In the genomic region with DNA sequence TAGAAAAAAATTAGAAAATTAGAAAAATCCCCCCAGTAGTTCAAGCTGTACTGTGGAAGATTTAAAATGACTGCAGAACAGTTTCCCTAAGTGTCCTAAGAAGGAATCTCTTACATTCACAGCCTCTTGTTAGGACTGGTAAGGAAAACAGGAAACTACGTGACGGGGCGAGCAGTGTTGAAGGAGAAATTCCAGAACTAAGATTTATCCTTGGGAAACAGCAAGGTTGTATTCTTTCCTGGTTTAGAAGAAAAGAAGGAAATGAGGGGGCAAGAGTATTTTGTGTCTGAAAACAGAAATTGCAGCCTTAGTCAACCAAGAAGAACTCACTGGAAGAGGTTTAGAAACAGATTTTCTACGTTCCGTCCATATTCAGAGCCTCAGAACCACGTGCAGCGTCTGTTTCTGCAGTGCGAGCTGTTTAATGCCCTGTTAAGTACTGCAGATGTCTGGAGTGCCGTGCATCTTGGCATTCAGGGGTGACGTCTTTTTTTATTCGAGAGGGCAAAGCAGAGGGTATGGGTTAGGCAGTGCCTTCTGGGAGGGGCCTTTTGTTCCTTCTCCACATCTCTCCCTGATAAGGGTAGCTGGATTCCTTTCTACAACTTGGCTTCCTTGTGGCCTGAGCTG, we compare ENCODE assay signal across 19 cellular contexts.
DNase-seq lines count a peak whose midpoint lies in the region; ATAC-seq and TF ChIP-seq lines count a peak whose summit lies in the region.
"Had no signal": no experiment of that assay in that cellular context is flagged by ENCODE, and none has a peak within 500 bp of the region (broad histone marks: within the 10 kb centered on the region; RNA-seq: fewer than 3 reads in every experiment).

No MANE protein-coding gene starts in this region.

- H4K8ac ChIP-seq in H9 (replicated peaks; ENCODE audit: insufficient read length, low read depth, low read length) (no peak overlapping the region), trophoblast cell (ENCODE audit: low read depth, low read length) (no peak overlapping the region)

- H2BK12ac ChIP-seq in H9 (ENCODE audit: insufficient read length, low read depth, low read length) (no peak overlapping the region), trophoblast cell (ENCODE audit: low read length) (no peak overlapping the region)

- no peak overlapping the region for H2BK15ac ChIP-seq in H9 (ENCODE audit: low read depth, low read length)

- H4K12ac ChIP-seq in trophoblast cell (ENCODE audit: low read depth, low read length), result no peak overlapping the region

- H3K14ac ChIP-seq in H9 (ENCODE audit: insufficient read depth, low read length), result no peak overlapping the region
- H3K14ac ChIP-seq in trophoblast cell (ENCODE audit: low read length), result no peak overlapping the region

- no peak overlapping the region for H3K56ac ChIP-seq in H9 (ENCODE audit: insufficient read length, low read depth, low read length)

- H3K4me1 ChIP-seq in H9 (ENCODE audit: insufficient read depth, low read length) (no peaks in the 10 kb centered on the region), rectal smooth muscle tissue (ENCODE audit: control insufficient read depth, insufficient read depth, low read length) (peaks cover 17% of the 10 kb centered on the region), trophoblast cell (ENCODE audit: control insufficient read depth in 1 of 2, insufficient read depth in 2 of 2, low read length in 2 of 2) (peaks cover 3 to 4% of the 10 kb centered on the region in 2 experiments)
- H3K4me1 ChIP-seq: body of pancreas had no signal

- H3K9ac ChIP-seq in H9 (ENCODE audit: extremely low read depth, insufficient read length, low read length), result no peak overlapping the region
- H3K9ac ChIP-seq in rectal smooth muscle tissue (ENCODE audit: low read length), result no peak overlapping the region
- no peak overlapping the region for H3K9ac ChIP-seq in trophoblast cell (ENCODE audit: low read length)
- H3K9ac ChIP-seq: SK-N-SH had no signal

- intact Hi-C loops in left colon (cut with DNase I, micrococcal nuclease), result no loop called here

- no peak overlapping the region for H2BK20ac ChIP-seq in H9 (ENCODE audit: low read depth, low read length, poor library complexity, severe bottlenecking)

- DNase-seq in H9, result no peak
- no peak for DNase-seq in left colon
- DNase-seq in Ammon's horn (ENCODE audit: low spot score), result no peak
- no peak for DNase-seq in trophoblast cell
- DNase-seq in DMS53 (lab: John Stamatoyannopoulos, UW), result no peak
- no peak for DNase-seq in HT-29 (ENCODE audit: low spot score)
- DNase-seq: activated CD4-positive, alpha-beta T cell treated with anti-CD3 and anti-CD28 coated beads for 4 hours; activated CD8-positive, alpha-beta memory T cell treated with anti-CD3 and anti-CD28 coated beads, Interleukin-2, amount 50 U/mL, for 48 hours; activated naive CD4-positive, alpha-beta T cell treated with Interleukin-2 at 50 U/mL for 16 hours; body of pancreas; CD4-positive, alpha-beta T cell; DND-41; KBM-7; NCI-H1105 treated with DMSO at 0.1 percent for 48 hours; PC-9; stimulated activated naive CD4-positive, alpha-beta T cell treated with Interleukin-2 at 50 U/mL for 16 hours had no signal

- no peak overlapping the region for H3T11ph ChIP-seq in H9 (ENCODE audit: low read length)

- H3K27ac Mint-ChIP-seq in H9 (peak overlapping the region; percentile 16 to 63 (median 48); a peak in 3 of 7 replicates), brain (peak overlapping the region; percentile 57 to 92 (median 88))
- H3K27ac Mint-ChIP-seq: CD4-positive, alpha-beta T cell had no signal

- no peaks in the 10 kb centered on the region for H3K27me3 ChIP-seq in H9 (ENCODE audit: insufficient read depth, low read length)
- H3K27me3 ChIP-seq in rectal smooth muscle tissue (ENCODE audit: control insufficient read depth, insufficient read depth, low read length), result no peaks in the 10 kb centered on the region
- no peaks in the 10 kb centered on the region for H3K27me3 ChIP-seq in trophoblast cell (ENCODE audit: insufficient read depth, low read length)
- H3K27me3 ChIP-seq: body of pancreas had no signal

- TF ChIP-seq CTCF in H9 (conservative IDR thresholded peaks at IDR 0.05), result no peak
- no peak for TF ChIP-seq CTCF in brain (conservative IDR thresholded peaks at IDR 0.05)

- no peaks in the 10 kb centered on the region for H3K23me2 ChIP-seq in H9 (ENCODE audit: insufficient read length, low read depth, low read length, poor library complexity, severe bottlenecking)

- H3K27me3 Mint-ChIP-seq in H9 (ENCODE audit: low read depth) (no peaks in the 10 kb centered on the region), brain (no peaks in the 10 kb centered on the region)
- H3K27me3 Mint-ChIP-seq: CD4-positive, alpha-beta T cell had no signal

- WGBS in H9 (ENCODE audit: extremely low coverage, insufficient read length, low lambda C conversion rate), result no CpG with 5 or more reads among the region's 11 CpGs
- no CpG with 5 or more reads among the region's 11 CpGs for WGBS in trophoblast cell (ENCODE audit: extremely low coverage, insufficient coverage, insufficient read length)

- peaks cover 12% of the 10 kb centered on the region for H3K36me3 ChIP-seq in rectal smooth muscle tissue (ENCODE audit: control insufficient read depth, insufficient read depth, low read length)
- H3K36me3 ChIP-seq in trophoblast cell (ENCODE audit: control insufficient read depth in 1 of 2, insufficient read depth in 2 of 2, low read length in 2 of 2), result peaks cover 44 to 52% of the 10 kb centered on the region in 2 experiments

- H3K4me2 ChIP-seq in H9 (ENCODE audit: insufficient read depth, insufficient read length, low read length) (no peak overlapping the region), trophoblast cell (ENCODE audit: low read length) (no peak overlapping the region)
- H3K4me2 ChIP-seq: PC-9, SK-N-SH had no signal

- H3K9me3 Mint-ChIP-seq in H9 (no peaks in the 10 kb centered on the region), brain (no peaks in the 10 kb centered on the region)
- H3K9me3 Mint-ChIP-seq: CD4-positive, alpha-beta T cell had no signal

- peak; percentile 12 for ATAC-seq in left colon
- ATAC-seq: body of pancreas had no signal

- H3K4me3 ChIP-seq in rectal smooth muscle tissue (ENCODE audit: low read length) (no peak overlapping the region), trophoblast cell (ENCODE audit: low read depth, low read length) (no peak overlapping the region)
- H3K4me3 ChIP-seq: body of pancreas, PC-9 had no signal

- no peak overlapping the region for H3K18ac ChIP-seq in H9 (ENCODE audit: insufficient read length, low read depth, low read length)
- H3K18ac ChIP-seq in trophoblast cell (ENCODE audit: low read length), result no peak overlapping the region

- H2BK120ac ChIP-seq in H9 (ENCODE audit: low read depth, low read length, poor library complexity, severe bottlenecking) (no peak overlapping the region), trophoblast cell (ENCODE audit: insufficient read depth, low read length, poor library complexity) (no peak overlapping the region)

- H2AFZ ChIP-seq in H9 (ENCODE audit: low read length) (no peak overlapping the region), trophoblast cell (ENCODE audit: insufficient read depth, low read length, poor library complexity) (no peak overlapping the region)
- H2AFZ ChIP-seq: PC-9 had no signal

- H3K23ac ChIP-seq in H9 (ENCODE audit: insufficient read length, low read depth, low read length) (no peak overlapping the region), trophoblast cell (ENCODE audit: low read length) (no peak overlapping the region)

- H2AK5ac ChIP-seq in H9 (ENCODE audit: insufficient read length, low read length) (no peak overlapping the region), trophoblast cell (ENCODE audit: low read length) (no peak overlapping the region)

- H3K9me3 ChIP-seq in H9 (ENCODE audit: control insufficient read depth, low read depth, low read length) (no peaks in the 10 kb centered on the region), trophoblast cell (ENCODE audit: insufficient read depth, low read depth, low read length) (no peaks in the 10 kb centered on the region)
- H3K9me3 ChIP-seq: body of pancreas, SK-N-SH had no signal

- no peak overlapping the region for H4K5ac ChIP-seq in H9 (ENCODE audit: insufficient read length, low read depth, low read length)

- H3K4me3 Mint-ChIP-seq in H9 (no peak overlapping the region), brain (peak overlapping the region in 1 of 5 experiments; percentile 27)
- H3K4me3 Mint-ChIP-seq: CD4-positive, alpha-beta T cell had no signal

- no peaks in the 10 kb centered on the region for H3K79me1 ChIP-seq in H9 (ENCODE audit: insufficient read depth, low read depth, low read length, poor library complexity, severe bottlenecking)
- H3K79me1 ChIP-seq in trophoblast cell (ENCODE audit: low read length), result no peaks in the 10 kb centered on the region

- H4K91ac ChIP-seq in H9 (ENCODE audit: insufficient read length, low read depth, low read length), result no peak overlapping the region
- no peak overlapping the region for H4K91ac ChIP-seq in trophoblast cell (ENCODE audit: low read depth, low read length)

- H3K36me3 Mint-ChIP-seq in H9 (ENCODE audit: insufficient read depth in 1 of 3, low read depth in 3 of 3) (peaks cover 5 to 84% (median 32%) of the 10 kb centered on the region in 3 experiments; a peak in 6 of 7 replicates), brain (peaks cover 48% of the 10 kb centered on the region)

- no peak overlapping the region for H2BK5ac ChIP-seq in H9 (ENCODE audit: insufficient read length, low read length)
- no peak overlapping the region for H2BK5ac ChIP-seq in trophoblast cell (ENCODE audit: low read depth, low read length, poor library complexity)

- 0 out of 4 replicates have a peak, but pooled peaks cover 0 to 2% of the 10 kb centered on the region in 2 experiments for H3K4me1 Mint-ChIP-seq in H9
- peaks cover 51% of the 10 kb centered on the region for H3K4me1 Mint-ChIP-seq in brain

- H3K4ac ChIP-seq in H9 (ENCODE audit: low read depth, low read length) (no peak overlapping the region), trophoblast cell (ENCODE audit: low read depth, low read length) (no peak overlapping the region)

- H3K79me2 ChIP-seq in H9 (ENCODE audit: insufficient read depth, low read length) (no peaks in the 10 kb centered on the region), trophoblast cell (ENCODE audit: control insufficient read depth, insufficient read depth, low read length, poor library complexity) (no peaks in the 10 kb centered on the region)

- H3K27ac ChIP-seq in H9 (ENCODE audit: insufficient read length, low read depth, low read length), result no peak overlapping the region
- H3K27ac ChIP-seq in rectal smooth muscle tissue (ENCODE audit: low read depth, low read length), result peak overlapping the region; percentile 60
- H3K27ac ChIP-seq in trophoblast cell (ENCODE audit: low read depth, low read length), result no peak overlapping the region
- H3K27ac ChIP-seq: PC-9 had no signal

- no peaks in the 10 kb centered on the region for H4K20me1 ChIP-seq in H9 (ENCODE audit: control insufficient read depth, insufficient read depth, insufficient read length)
